ENCODE assay signal across 26 cellular contexts in the genomic region with DNA sequence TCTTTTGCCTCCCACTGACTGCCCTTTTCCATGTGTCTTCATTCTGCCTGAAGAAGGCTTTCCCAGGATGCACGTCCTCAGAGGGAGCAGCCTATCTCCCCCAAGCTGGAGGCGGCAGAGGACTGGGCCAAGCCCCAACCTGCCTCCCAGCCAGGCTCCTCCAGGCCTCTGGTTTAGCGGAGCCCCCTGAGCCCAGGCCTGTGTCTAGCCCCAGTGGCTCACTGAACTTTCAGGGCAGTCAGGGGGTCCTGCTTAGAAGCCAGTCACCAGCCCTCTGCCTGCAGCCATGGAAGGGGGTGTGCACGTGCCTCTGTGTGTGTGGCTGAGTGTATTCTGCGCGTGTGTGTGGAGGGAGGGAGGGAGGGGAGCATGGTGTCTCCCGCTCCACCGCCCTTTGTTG. TPM values are rescaled to one million over a fixed set of nuclear protein-coding genes. Genes with fewer than 3 reads are reported as not detected.
DNase-seq lines count a peak whose midpoint lies in the region; ATAC-seq and TF ChIP-seq lines count a peak whose summit lies in the region.
"Had no signal": no experiment of that assay in that cellular context is flagged by ENCODE, and none has a peak within 500 bp of the region (broad histone marks: within the 10 kb centered on the region; RNA-seq: fewer than 3 reads in every experiment).

No MANE protein-coding gene starts in this region.

- H3K36me3 ChIP-seq in CD8-positive, alpha-beta memory T cell (ENCODE audit: insufficient read depth, low read length) = peaks cover 51% of the 10 kb centered on the region

- CTCF ChIA-PET in CD8-positive, alpha-beta memory T cell (lab: Charles Lee) = interaction anchor here (1.7 kb wide), 1 partner anchor 9 kb away, joined by 4 read pairs; no protein-coding TSS in a partner anchor
- CTCF ChIA-PET in T-cell (lab: Charles Lee) = no interaction called here

- no peak for TF ChIP-seq CTCF in chondrocyte (IDR thresholded peaks at IDR 0.05)

- no peaks in the 10 kb centered on the region for H3K9me3 Mint-ChIP-seq in CD8-positive, alpha-beta memory T cell
- no peaks in the 10 kb centered on the region for H3K9me3 Mint-ChIP-seq in chondrocyte (ENCODE audit: low read depth)
- no peaks in the 10 kb centered on the region for H3K9me3 Mint-ChIP-seq in natural killer cell treated with Interleukin-12 subunit alpha and Interleukin-12 subunit beta and Interleukin-15 and Interleukin-18, amount 100 ng/mL, for 72 hours
- no peaks in the 10 kb centered on the region for H3K9me3 Mint-ChIP-seq in T-cell
- H3K9me3 Mint-ChIP-seq: activated B cell treated with CpG ODN at 0.5 μM for 24 hours, H9, mesothelial cell of epicardium, naive B cell had no signal

- H3K36me3 Mint-ChIP-seq in CD8-positive, alpha-beta memory T cell = peaks cover 14 to 65% (median 19%) of the 10 kb centered on the region in 3 donors
- H3K36me3 Mint-ChIP-seq in chondrocyte (ENCODE audit: low read depth) = peaks cover 36% of the 10 kb centered on the region
- H3K36me3 Mint-ChIP-seq in natural killer cell treated with Interleukin-12 subunit alpha and Interleukin-12 subunit beta and Interleukin-15 and Interleukin-18, amount 100 ng/mL, for 72 hours = peaks cover 29% of the 10 kb centered on the region
- H3K36me3 Mint-ChIP-seq in T-cell = peaks cover 48% of the 10 kb centered on the region

- no peaks in the 10 kb centered on the region for H3K9me3 ChIP-seq in CD8-positive, alpha-beta memory T cell (ENCODE audit: low read length)
- H3K9me3 ChIP-seq: left ventricle myocardium inferior, transverse colon had no signal

- peaks cover 20% of the 10 kb centered on the region for H3K4me1 ChIP-seq in CD8-positive, alpha-beta memory T cell (ENCODE audit: insufficient read depth, low read length)

- peak; percentile 55 for DNase-seq in activated CD8-positive, alpha-beta memory T cell treated with anti-CD3 and anti-CD28 coated beads for 24 hours
- no peak for DNase-seq in activated CD8-positive, alpha-beta memory T cell treated with anti-CD3 and anti-CD28 coated beads, Interleukin-2, amount 50 U/mL, for 4 hours
- DNase-seq in CD8-positive, alpha-beta memory T cell = peak in 1 of 5 donors; percentile 32
- no peak for DNase-seq in chondrocyte (ENCODE audit: low spot score)
- DNase-seq in natural killer cell treated with Interleukin-12 subunit alpha and Interleukin-12 subunit beta and Interleukin-15 and Interleukin-18, amount 100 ng/mL, for 72 hours (ENCODE audit: low spot score) = no peak
- DNase-seq in OCI-M1 (lab: John Stamatoyannopoulos, UW) = no peak
- DNase-seq in NCI-H2171 (lab: John Stamatoyannopoulos, UW) = no peak
- no peak for DNase-seq in T-cell
- DNase-seq: activated B cell treated with CpG ODN at 0.5 μM for 24 hours; activated naive CD4-positive, alpha-beta T cell treated with anti-CD3 and anti-CD28 coated beads, Interleukin-2, amount 50 U/mL, for 16 hours; H9; hypothalamus; KBM-7; left ventricle myocardium inferior; naive B cell; NCI-H1105 treated with DMSO at 0.1 percent for 48 hours; NCI-H2029 treated with DMSO at 0.1 percent for 48 hours; NCI-H226; NCI-H69; stimulated activated CD4-positive, alpha-beta T cell treated with anti-CD3 and anti-CD28 coated beads, Interleukin-1b, Interleukin-23, amount 100 ng/mL, for 48 hours; stimulated activated CD8-positive, alpha-beta memory T cell treated with anti-CD3 and anti-CD28 coated beads, Interleukin-4, amount 100 ng/mL, for 48 hours; SW 1271; transverse colon had no signal

- no peak overlapping the region for H3K4me3 Mint-ChIP-seq in CD8-positive, alpha-beta memory T cell
- H3K4me3 Mint-ChIP-seq in chondrocyte (ENCODE audit: unreplicated experiment) = no peak overlapping the region
- H3K4me3 Mint-ChIP-seq in natural killer cell treated with Interleukin-12 subunit alpha and Interleukin-12 subunit beta and Interleukin-15 and Interleukin-18, amount 100 ng/mL, for 72 hours = no peak overlapping the region
- no peak overlapping the region for H3K4me3 Mint-ChIP-seq in T-cell
- H3K4me3 Mint-ChIP-seq: activated B cell treated with CpG ODN at 0.5 μM for 24 hours, H9, mesothelial cell of epicardium, naive B cell had no signal

- no peaks in the 10 kb centered on the region for H3K27me3 ChIP-seq in CD8-positive, alpha-beta memory T cell (ENCODE audit: insufficient read depth, low read length, poor library complexity, severe bottlenecking)
- H3K27me3 ChIP-seq: dorsolateral prefrontal cortex, transverse colon had no signal

- H3K4me3 ChIP-seq in CD8-positive, alpha-beta memory T cell (ENCODE audit: low read length) = no peak overlapping the region
- H3K4me3 ChIP-seq: dorsolateral prefrontal cortex, left ventricle myocardium inferior, smooth muscle cell, transverse colon had no signal

- H3K4me1 Mint-ChIP-seq in CD8-positive, alpha-beta memory T cell = peaks cover 20 to 56% (median 32%) of the 10 kb centered on the region in 3 donors
- H3K4me1 Mint-ChIP-seq in chondrocyte (ENCODE audit: low read depth) (peaks cover 4% of the 10 kb centered on the region), T-cell (peaks cover 37 to 56% (median 41%) of the 10 kb centered on the region in 3 donors)
- H3K4me1 Mint-ChIP-seq in natural killer cell treated with Interleukin-12 subunit alpha and Interleukin-12 subunit beta and Interleukin-15 and Interleukin-18, amount 100 ng/mL, for 72 hours (ENCODE audit: low read depth in 2 of 2) = peaks cover 42 to 64% of the 10 kb centered on the region in 2 donors
- H3K4me1 Mint-ChIP-seq: H9 had no signal

- H3K27me3 Mint-ChIP-seq in CD8-positive, alpha-beta memory T cell = peaks cover 0 to 4% of the 10 kb centered on the region in 2 donors
- no peaks in the 10 kb centered on the region for H3K27me3 Mint-ChIP-seq in chondrocyte (ENCODE audit: low read depth)
- H3K27me3 Mint-ChIP-seq in natural killer cell treated with Interleukin-12 subunit alpha and Interleukin-12 subunit beta and Interleukin-15 and Interleukin-18, amount 100 ng/mL, for 72 hours = no peaks in the 10 kb centered on the region
- H3K27me3 Mint-ChIP-seq in T-cell = no peaks in the 10 kb centered on the region
- H3K27me3 Mint-ChIP-seq: activated B cell treated with CpG ODN at 0.5 μM for 24 hours, naive B cell had no signal

- no peak for ATAC-seq in natural killer cell treated with Interleukin-12 subunit alpha and Interleukin-12 subunit beta and Interleukin-15 and Interleukin-18, amount 100 ng/mL, for 72 hours
- no peak for ATAC-seq in T-cell (replicated peaks in 1 of 4)

- POLR2A ChIA-PET in CD8-positive, alpha-beta memory T cell (lab: Charles Lee) = interaction anchor here (1.1 kb wide), 1 partner anchor 16 kb away, joined by 3 read pairs; no protein-coding TSS in a partner anchor
- POLR2A ChIA-PET in T-cell (lab: Charles Lee) = interaction anchor here in 1 of 2 donors (0.7 kb wide), 2 partner anchors 98 to 967 kb away, joined by 3 read pairs; a partner anchor contains a TSS

- no peak overlapping the region for H3K27ac ChIP-seq in CD8-positive, alpha-beta memory T cell (ENCODE audit: low read depth, low read length)
- H3K27ac ChIP-seq: left ventricle myocardium inferior, transverse colon had no signal

- H3K27ac Mint-ChIP-seq in CD8-positive, alpha-beta memory T cell = peak overlapping the region in 5 of 8 donors; percentile 51 to 86 (median 67)
- H3K27ac Mint-ChIP-seq in chondrocyte (ENCODE audit: unreplicated experiment) (peak overlapping the region; percentile 32), T-cell (no peak overlapping the region)
- H3K27ac Mint-ChIP-seq in natural killer cell treated with Interleukin-12 subunit alpha and Interleukin-12 subunit beta and Interleukin-15 and Interleukin-18, amount 100 ng/mL, for 72 hours = peak overlapping the region; percentile 31 to 82
- H3K27ac Mint-ChIP-seq: activated B cell treated with CpG ODN at 0.5 μM for 24 hours, H9 had no signal

RNA-seq across cellular contexts. Expression of a gene that starts 10.4 kb away (rescaled TPM):
- 100 to 1,000 TPM; 237 to 246 TPM for total RNA-seq in CD8-positive, alpha-beta memory T cell
- polyA plus RNA-seq in CD8-positive, alpha-beta memory T cell = 69.9 TPM
- 34.0 to 38.3 TPM (median 36.1 TPM) in 3 replicates for total RNA-seq in chondrocyte
- total RNA-seq in natural killer cell treated with Interleukin-12 subunit alpha and Interleukin-12 subunit beta and Interleukin-15 and Interleukin-18, amount 100 ng/mL, for 72 hours = 100 to 1,000 TPM; 394 to 432 TPM
- 100 to 1,000 TPM; 267 to 394 (median 382) TPM for total RNA-seq in T-cell

RNA-seq across cellular contexts. Expression of a gene that starts 33.2 kb away (rescaled TPM):
- 10 to 100 TPM; 84.9 to 90.1 TPM for total RNA-seq in CD8-positive, alpha-beta memory T cell
- polyA plus RNA-seq in CD8-positive, alpha-beta memory T cell = 23.9 TPM
- 40.0 to 51.8 TPM (median 47.8 TPM) in 3 replicates for total RNA-seq in chondrocyte
- 100 to 1,000 TPM; 182 to 231 TPM for total RNA-seq in natural killer cell treated with Interleukin-12 subunit alpha and Interleukin-12 subunit beta and Interleukin-15 and Interleukin-18, amount 100 ng/mL, for 72 hours
- 100 to 1,000 TPM; 150 to 249 (median 237) TPM for total RNA-seq in T-cell

RNA-seq across cellular contexts. Expression of a gene that starts 47.5 kb away (rescaled TPM):
- 10 to 100 TPM in 1 of 2 experiments, 1 to 10 TPM in 1; 8.4 to 10.6 TPM for total RNA-seq in CD8-positive, alpha-beta memory T cell
- 3.5 TPM for polyA plus RNA-seq in CD8-positive, alpha-beta memory T cell
- total RNA-seq in chondrocyte (19.8 to 30.0 TPM (median 28.4 TPM) in 3 replicates), T-cell (10 to 100 TPM; 11.5 to 30.9 (median 26.7) TPM)
- total RNA-seq in natural killer cell treated with Interleukin-12 subunit alpha and Interleukin-12 subunit beta and Interleukin-15 and Interleukin-18, amount 100 ng/mL, for 72 hours = 10 to 100 TPM; 19.2 to 32.3 TPM

Comparison
In these comparisons a context has a peak if more than half of its experiments do, and no peak if none do; other contexts are left out.
1. H3K27ac Mint-ChIP-seq: peak in CD8-positive, alpha-beta memory T cell (5 of 8), chondrocyte (single experiment) and natural killer cell treated with Interleukin-12 subunit alpha and Interleukin-12 subunit beta and Interleukin-15 and Interleukin-18, amount 100 ng/mL, for 72 hours (2 of 2); none in T-cell (0 of 2).